Comparison of ENCODE assay signal across 10 cellular contexts in genomic region chr5:43010956-43011355, GRCh38. TPM values are rescaled to one million over a fixed set of nuclear protein-coding genes. Genes with fewer than 3 reads are reported as not detected.
A peak's percentile ranks its signal among the peaks of the same experiment; 100 is the strongest.
DNase-seq lines count a peak whose midpoint lies in the region; ATAC-seq and TF ChIP-seq lines count a peak whose summit lies in the region.
"Had no signal": no experiment of that assay in that cellular context is flagged by ENCODE, and none has a peak within 500 bp of the region (broad histone marks: within the 10 kb centered on the region; RNA-seq: fewer than 3 reads in every experiment).

No MANE protein-coding gene starts in this region.

- POLR2A ChIA-PET in AG04450 (lab: Yijun Ruan, JAX) (no interaction called here), RWPE1 (lab: Yijun Ruan, JAX; ENCODE audit: low non-redundant PET) (no interaction called here)

- H3K9me3 ChIP-seq in AG04450 (ENCODE audit: control insufficient read depth, insufficient read depth, low read length): no peaks in the 10 kb centered on the region
- no peaks in the 10 kb centered on the region for H3K9me3 ChIP-seq in psoas muscle

- H3K9me3 Mint-ChIP-seq in memory B cell: no peaks in the 10 kb centered on the region

- H3K4me1 Mint-ChIP-seq in memory B cell: peaks cover 20% of the 10 kb centered on the region

- H3K36me3 ChIP-seq in psoas muscle (ENCODE audit: insufficient read depth in 1 of 2, low read depth in 1 of 2): no peaks in the 10 kb centered on the region

- no peaks in the 10 kb centered on the region for H3K27me3 ChIP-seq in AG04450 (ENCODE audit: control insufficient read depth, insufficient read depth, low read length)
- peaks cover 0 to 19% (median 14%) of the 10 kb centered on the region in 3 donors for H3K27me3 ChIP-seq in psoas muscle (ENCODE audit: insufficient read depth in 3 of 3, low read length in 2 of 3)

- H3K4me3 ChIP-seq in AG04450 (ENCODE audit: low read depth, low read length) (no peak overlapping the region), psoas muscle (no peak overlapping the region)

- H3K27ac ChIP-seq in AG04450 (ENCODE audit: low read depth, low read length): peak overlapping the region; percentile 98
- H3K27ac ChIP-seq in RWPE1: peak overlapping the region; percentile 98; the same call in 1 of the 2 replicates
- no peak overlapping the region for H3K27ac ChIP-seq in psoas muscle

- TF ChIP-seq CTCF in AG04450 (IDR thresholded peaks at IDR 0.05; ENCODE audit: low read depth, low read length): no peak
- no peak for TF ChIP-seq CTCF in RWPE1 (conservative IDR thresholded peaks at IDR 0.05; ENCODE audit: low read depth)
- no peak for TF ChIP-seq CTCF in psoas muscle (IDR thresholded peaks at IDR 0.05)

- no peaks in the 10 kb centered on the region for H3K27me3 Mint-ChIP-seq in memory B cell

- WGBS in psoas muscle, 3 donors: 52 to 69% (median 54%) methylated on average over 3 of the region's 3 CpGs

- no peak for DNase-seq in AG04450 (ENCODE audit: low read depth, low spot score)
- DNase-seq in COR-L47 (lab: John Stamatoyannopoulos, UW): peak; percentile 70
- no peak for DNase-seq in RWPE1 (ENCODE audit: low spot score)
- DNase-seq in memory B cell (ENCODE audit: low spot score in 2 of 2): no peak
- no peak for DNase-seq in GOT3 (lab: John Stamatoyannopoulos, UW)
- no peak for DNase-seq in psoas muscle
- DNase-seq: kidney, NCI-H510A had no signal

- H3K27ac Mint-ChIP-seq in memory B cell: peak overlapping the region; percentile 96

- ATAC-seq in memory B cell (ENCODE audit: low read depth): no peak
- ATAC-seq in HG03378 (IDR thresholded peaks at IDR 0.05; ENCODE audit: unreplicated experiment): no peak
- no peak for ATAC-seq in esophagus mucosa
- no peak for ATAC-seq in psoas muscle

- CTCF ChIA-PET in AG04450 (lab: Charles Lee) (no interaction called here), RWPE1 (lab: Yijun Ruan, JAX) (interaction anchor here (0.8 kb wide), 1 partner anchor 50 kb away, joined by 3 read pairs; no protein-coding TSS in a partner anchor)

- H3K4me3 Mint-ChIP-seq in memory B cell: peak overlapping the region; percentile 93

- peaks cover 4% of the 10 kb centered on the region for H3K36me3 Mint-ChIP-seq in memory B cell

- intact Hi-C loops in psoas muscle (cut with DNase I): no loop called here

- H3K4me1 ChIP-seq in psoas muscle: peaks cover 6% of the 10 kb centered on the region

RNA-seq across cellular contexts. Expression of gene ANXA2R, which starts 29.2 kb away (rescaled TPM):
- polyA plus RNA-seq in AG04450 (2011; rRNA removed) (3.7 and 4.9 TPM in 2 replicates), psoas muscle (1 to 10 TPM in 2 of 3 donors, under 1 TPM in 1; 0.66 to 2.7 (median 1.8) TPM)
- polyA minus RNA-seq in AG04450 (2011; rRNA and poly(A)+ RNA removed): 4.3 and 4.6 TPM in 2 replicates
- total RNA-seq in esophagus mucosa (1.8 TPM), psoas muscle (1 to 10 TPM in 1 of 4 donors, under 1 TPM in 3; 0.46 to 1.6 (median 0.78) TPM)
